Comparison of ENCODE assay signal across 11 cellular contexts in genomic region chr2:134402385-134402784, GRCh38.
DNase-seq lines count a peak whose midpoint lies in the region; ATAC-seq, FAIRE-seq and TF ChIP-seq lines count a peak whose summit lies in the region.
"Had no signal": no experiment of that assay in that cellular context is flagged by ENCODE, and none has a peak within 500 bp of the region (broad histone marks: within the 10 kb centered on the region; RNA-seq: fewer than 3 reads in every experiment).

No MANE protein-coding gene starts in this region.

- peaks cover 21% of the 10 kb centered on the region for H3K36me3 ChIP-seq in lower lobe of right lung
- H3K36me3 ChIP-seq: SJSA1 had no signal

- intact Hi-C loops in Right ventricle myocardium inferior (cut with DNase I) (loop anchor here (10.0 kb wide), 1 partner anchor 88 kb away; no protein-coding TSS in a partner anchor), cardiac septum (cut with DNase I) (loop anchor here (5.0 to 10.0 kb wide), 3 partner anchors 40 to 418 kb away; no protein-coding TSS in a partner anchor), lower lobe of right lung (cut with DNase I) (no loop called here)

- H3K9me3 ChIP-seq in lower lobe of right lung, result no peaks in the 10 kb centered on the region
- H3K9me3 ChIP-seq: SJSA1 had no signal

- no peaks in the 10 kb centered on the region for H3K27me3 ChIP-seq in lower lobe of right lung (ENCODE audit: low read depth)
- H3K27me3 ChIP-seq: SJSA1 had no signal

- TF ChIP-seq CTCF in choroid plexus epithelial cell (conservative IDR thresholded peaks at IDR 0.05; ENCODE audit: low read depth, low read length) (peak; percentile 1), lower lobe of right lung (IDR thresholded peaks at IDR 0.05) (no peak)

- FAIRE-seq in HTR-8/SVneo (lab: Jason Lieb, UNC), result no peak

- ATAC-seq in Right ventricle myocardium inferior, result peak; percentile 84
- ATAC-seq in lower lobe of right lung, result no peak
- ATAC-seq in HG03095 (IDR thresholded peaks at IDR 0.05; ENCODE audit: unreplicated experiment), result no peak
- ATAC-seq: activated CD8-positive, alpha-beta T cell treated with anti-CD3 and anti-CD28 coated beads for 36 hours had no signal

- DNase-seq in Right ventricle myocardium inferior (ENCODE audit: missing footprints) (no peak), cardiac septum (ENCODE audit: low spot score) (no peak), choroid plexus epithelial cell (ENCODE audit: low read depth) (peak; percentile 83), lower lobe of right lung (no peak), NCI-H2107 (lab: John Stamatoyannopoulos, UW) (no peak), NCI-H128 (lab: John Stamatoyannopoulos, UW; ENCODE audit: unreplicated experiment) (no peak), HTR-8/SVneo (ENCODE audit: insufficient read length, low spot score) (no peak)
- DNase-seq: activated CD8-positive, alpha-beta T cell treated with anti-CD3 and anti-CD28 coated beads for 36 hours; NCI-H1417 had no signal

- H3K27ac ChIP-seq in lower lobe of right lung, result peak overlapping the region; percentile 25
- H3K27ac ChIP-seq: SJSA1 had no signal

- peaks cover 15% of the 10 kb centered on the region for H3K4me1 ChIP-seq in lower lobe of right lung

- no peak overlapping the region for H3K4me3 ChIP-seq in choroid plexus epithelial cell (ENCODE audit: low read depth, low read length)
- H3K4me3 ChIP-seq in lower lobe of right lung, result no peak overlapping the region
- H3K4me3 ChIP-seq: SJSA1 had no signal
